ENCODE assay signal across 6 cellular contexts in the genomic region with DNA sequence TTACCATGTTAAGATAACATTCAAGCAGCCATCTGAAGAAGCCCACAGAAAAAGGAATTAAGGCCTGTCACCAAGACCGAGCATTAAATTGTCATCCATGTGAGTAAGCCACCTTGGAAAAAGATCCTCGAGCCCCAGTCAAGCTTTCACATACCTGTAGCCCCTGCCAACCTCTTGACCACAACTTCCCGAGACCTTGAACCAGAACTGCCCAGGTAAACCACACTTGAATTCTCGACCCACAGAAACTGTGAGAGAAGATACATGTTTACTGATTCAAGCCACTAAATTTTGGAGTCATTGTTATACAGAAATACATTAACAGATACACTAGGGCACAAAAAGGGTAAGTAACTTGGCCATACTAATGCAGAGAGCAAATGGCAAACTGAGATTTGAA.
"Had no signal": no experiment of that assay in that cellular context is flagged by ENCODE, and none has a peak within 500 bp of the region (broad histone marks: within the 10 kb centered on the region; RNA-seq: fewer than 3 reads in every experiment).

No MANE protein-coding gene starts in this region.

- H3K4me2 ChIP-seq: GM23338 had no signal

- DNase-seq: H9, HCEC 1CT had no signal

- H2AFZ ChIP-seq: GM23338 had no signal

- ATAC-seq: GM23338 had no signal

- H3K4me3 ChIP-seq: GM23338 had no signal

- FAIRE-seq: H1, H54, HTR-8/SVneo had no signal
